Comparison of ENCODE assay signal across 1 cellular context in genomic region chr1:8027748-8028631, GRCh38.
TF ChIP-seq lines count a peak whose summit lies in the region.

No MANE protein-coding gene starts in this region.

TF ChIP-seq in GM23338, 12 proteins besides CTCF, POLR2A, EP300 and RAD21 (continued from another document):
- TF ChIP-seq ZNF462 (CRISPR knock-in tag; IDR thresholded peaks at IDR 0.05): no peak
